Comparison of ENCODE assay signal across 12 cellular contexts in genomic region chr15:62895905-62896316, GRCh38.
DNase-seq lines count a peak whose midpoint lies in the region; ATAC-seq and TF ChIP-seq lines count a peak whose summit lies in the region.
"Had no signal": no experiment of that assay in that cellular context is flagged by ENCODE, and none has a peak within 500 bp of the region (broad histone marks: within the 10 kb centered on the region; RNA-seq: fewer than 3 reads in every experiment).

No MANE protein-coding gene starts in this region.

- H3K36me3 ChIP-seq in SJSA1 = no peaks in the 10 kb centered on the region

- H3K27me3 ChIP-seq in SJSA1 (replicated peaks) = no peaks in the 10 kb centered on the region

- POLR2A ChIA-PET in activated CD4-positive, alpha-beta memory T cell treated with anti-CD3 and anti-CD28 coated beads for 36 hours (lab: Charles Lee) = no interaction called here

- TF ChIP-seq CTCF in fibroblast of mammary gland (conservative IDR thresholded peaks at IDR 0.05; ENCODE audit: control insufficient read depth, insufficient read depth, low read depth, low read length) (no peak), progenitor cell of endocrine pancreas (IDR thresholded peaks at IDR 0.05; ENCODE audit: unreplicated experiment) (no peak)

- H3K36me3 Mint-ChIP-seq in progenitor cell of endocrine pancreas (ENCODE audit: insufficient read depth) = no peaks in the 10 kb centered on the region
- H3K36me3 Mint-ChIP-seq in activated CD4-positive, alpha-beta memory T cell treated with anti-CD3 and anti-CD28 coated beads for 36 hours = no peaks in the 10 kb centered on the region
- H3K36me3 Mint-ChIP-seq: activated naive CD8-positive, alpha-beta T cell had no signal

- intact Hi-C loops in activated CD4-positive, alpha-beta memory T cell treated with anti-CD3 and anti-CD28 coated beads for 36 hours (cut with micrococcal nuclease) = no loop called here

- H3K9me3 ChIP-seq in SJSA1 (replicated peaks) = no peaks in the 10 kb centered on the region

- H3K27ac Mint-ChIP-seq in progenitor cell of endocrine pancreas = peak overlapping the region; percentile 92
- no peak overlapping the region for H3K27ac Mint-ChIP-seq in activated CD4-positive, alpha-beta memory T cell treated with anti-CD3 and anti-CD28 coated beads for 36 hours
- H3K27ac Mint-ChIP-seq: activated naive CD8-positive, alpha-beta T cell had no signal

- H3K4me3 Mint-ChIP-seq in progenitor cell of endocrine pancreas (ENCODE audit: low read depth) = no peak overlapping the region
- H3K4me3 Mint-ChIP-seq in activated CD4-positive, alpha-beta memory T cell treated with anti-CD3 and anti-CD28 coated beads for 36 hours = no peak overlapping the region
- H3K4me3 Mint-ChIP-seq: activated naive CD8-positive, alpha-beta T cell had no signal

- H3K27ac ChIP-seq in SJSA1 = peak overlapping the region; percentile 100

- no peaks in the 10 kb centered on the region for H3K9me3 Mint-ChIP-seq in progenitor cell of endocrine pancreas (ENCODE audit: low read depth)
- H3K9me3 Mint-ChIP-seq in activated CD4-positive, alpha-beta memory T cell treated with anti-CD3 and anti-CD28 coated beads for 36 hours = no peaks in the 10 kb centered on the region

- DNase-seq in ELF-1 (ENCODE audit: low read depth, low spot score) (peak; percentile 46), SJSA1 (ENCODE audit: low read depth in 1 of 2, low spot score in 2 of 2) (peak in 1 of 2 experiments; percentile 93), fibroblast of mammary gland (ENCODE audit: low read depth) (peak; percentile 89), progenitor cell of endocrine pancreas (ENCODE audit: low spot score, unreplicated experiment) (no peak), G401 (ENCODE audit: low spot score) (no peak), COR-L47 (lab: John Stamatoyannopoulos, UW) (no peak)
- DNase-seq in activated CD4-positive, alpha-beta memory T cell treated with anti-CD3 and anti-CD28 coated beads for 36 hours = no peak
- DNase-seq: NCI-H187 treated with DMSO at 0.1 percent for 48 hours, T1000 had no signal

- peaks cover 41% of the 10 kb centered on the region for H3K4me1 ChIP-seq in SJSA1 (replicated peaks)

- in situ Hi-C loops in G401 (cut with HindIII; ENCODE audit: low sequenced_read_pairs) = no loop called here

- H3K4me3 ChIP-seq in SJSA1 (no peak overlapping the region), fibroblast of mammary gland (ENCODE audit: control insufficient read depth, low read depth, low read length) (no peak overlapping the region)
- H3K4me3 ChIP-seq: lung had no signal

- H3K27me3 Mint-ChIP-seq in progenitor cell of endocrine pancreas = no peaks in the 10 kb centered on the region
- peaks cover 8% of the 10 kb centered on the region for H3K27me3 Mint-ChIP-seq in activated CD4-positive, alpha-beta memory T cell treated with anti-CD3 and anti-CD28 coated beads for 36 hours

- CTCF ChIA-PET in activated CD4-positive, alpha-beta memory T cell treated with anti-CD3 and anti-CD28 coated beads for 36 hours (lab: Charles Lee) = no interaction called here

- H3K4me1 Mint-ChIP-seq in progenitor cell of endocrine pancreas (ENCODE audit: low read depth) = peaks cover 23% of the 10 kb centered on the region
- H3K4me1 Mint-ChIP-seq in activated CD4-positive, alpha-beta memory T cell treated with anti-CD3 and anti-CD28 coated beads for 36 hours (ENCODE audit: low read depth) = no peaks in the 10 kb centered on the region

- no peak for ATAC-seq in GM21619 (IDR thresholded peaks at IDR 0.05; ENCODE audit: unreplicated experiment)

Comparison
In these comparisons a context has a peak if more than half of its experiments do, and no peak if none do; other contexts are left out.
1. DNase-seq: peak in ELF-1 (single experiment) and fibroblast of mammary gland (single experiment); none in progenitor cell of endocrine pancreas (single experiment), activated CD4-positive, alpha-beta memory T cell treated with anti-CD3 and anti-CD28 coated beads for 36 hours (single experiment), G401 (single experiment) and COR-L47 (single experiment).